In genomic region chr7:28243861-28244260, GRCh38 we compare ENCODE assay signal across 28 cellular contexts.
"Had no signal": no experiment of that assay in that cellular context is flagged by ENCODE, and none has a peak within 500 bp of the region (broad histone marks: within the 10 kb centered on the region; RNA-seq: fewer than 3 reads in every experiment).

No MANE protein-coding gene starts in this region.

- H3K27ac ChIP-seq: brain microvascular endothelial cell, coronary artery, dorsolateral prefrontal cortex, WERI-Rb-1 had no signal

- H3K4me3 ChIP-seq: coronary artery, dorsolateral prefrontal cortex had no signal

- ATAC-seq: activated CD4-positive, CD25-positive, alpha-beta regulatory T cell treated with anti-CD3 and anti-CD28 coated beads, Interleukin-2, amount 50 U/mL, for 24 hours; activated CD8-positive, alpha-beta T cell treated with anti-CD3 and anti-CD28 coated beads for 36 hours; activated T-cell treated with anti-CD3 and anti-CD28 coated beads, Interleukin-2, amount 50 U/mL, for 4 hours; activated T-helper 17 cell treated with anti-CD3 and anti-CD28 coated beads, Interleukin-2, amount 50 U/mL, for 72 hours; esophagus mucosa; T-helper 17 cell had no signal

- H3K27me3 ChIP-seq: brain microvascular endothelial cell, dorsolateral prefrontal cortex had no signal

- FAIRE-seq: astrocyte, bronchial epithelial cell had no signal

- DNase-seq: activated B cell treated with CpG ODN at 0.5 μM for 24 hours; activated CD4-positive, alpha-beta T cell treated with anti-CD3 and anti-CD28 coated beads for 48 hours; activated CD4-positive, alpha-beta T cell treated with anti-CD3 and anti-CD28 coated beads, Interleukin-2, amount 50 U/mL, for 1 hour; activated CD4-positive, alpha-beta T cell treated with anti-CD3 and anti-CD28 coated beads, Interleukin-2, amount 50 U/mL, for 48 hours; activated CD8-positive, alpha-beta memory T cell treated with anti-CD3 and anti-CD28 coated beads for 24 hours; activated CD8-positive, alpha-beta T cell treated with anti-CD3 and anti-CD28 coated beads for 36 hours; activated effector memory CD4-positive, alpha-beta T cell treated with Interleukin-2 at 50 U/mL for 16 hours; activated gamma-delta T cell treated with Interleukin-2 at 50 U/mL for 16 hours; activated naive CD4-positive, alpha-beta T cell treated with anti-CD3 and anti-CD28 coated beads, Interleukin-2, amount 50 U/mL, for 16 hours; activated naive CD4-positive, alpha-beta T cell treated with Interleukin-2 at 50 U/mL for 16 hours; activated T-cell treated with anti-CD3 and anti-CD28 coated beads, Interleukin-2, amount 50 U/mL, for 4 hours; amniotic stem cell; anterior cingulate cortex; brain microvascular endothelial cell; dorsolateral prefrontal cortex; effector memory CD4-positive, alpha-beta T cell; endodermal cell; foreskin melanocyte; head of caudate nucleus; T-helper 17 cell; T1000; WERI-Rb-1 had no signal

- H3K36me3 ChIP-seq: brain microvascular endothelial cell, WERI-Rb-1 had no signal
